11 cellular contexts compared by ENCODE assay signal in genomic region chr6:79431469-79431868, GRCh38.
DNase-seq lines count a peak whose midpoint lies in the region; FAIRE-seq and TF ChIP-seq lines count a peak whose summit lies in the region.
"Had no signal": no experiment of that assay in that cellular context is flagged by ENCODE, and none has a peak within 500 bp of the region (broad histone marks: within the 10 kb centered on the region; RNA-seq: fewer than 3 reads in every experiment).

No MANE protein-coding gene starts in this region.

- TF ChIP-seq POLR2A in GM12891 (IDR thresholded peaks at IDR 0.05; ENCODE audit: low read depth, low read length) = no peak

- H3K4me1 ChIP-seq in osteoblast (ENCODE audit: insufficient read depth, low read length) (no peaks in the 10 kb centered on the region), left ventricle myocardium inferior (no peaks in the 10 kb centered on the region)

- H3K27me3 ChIP-seq in GM06990 (replicated peaks; ENCODE audit: control insufficient read depth, insufficient read depth, low read length) = no peaks in the 10 kb centered on the region
- no peaks in the 10 kb centered on the region for H3K27me3 ChIP-seq in osteoblast (ENCODE audit: insufficient read depth, low read length)
- no peaks in the 10 kb centered on the region for H3K27me3 ChIP-seq in left ventricle myocardium inferior (ENCODE audit: low read depth)

- H3K4me3 Mint-ChIP-seq in endothelial cell (ENCODE audit: unreplicated experiment) = no peak overlapping the region

- H3K9me3 ChIP-seq in osteoblast (ENCODE audit: low read depth, low read length) (no peaks in the 10 kb centered on the region), left ventricle myocardium inferior (replicated peaks) (no peaks in the 10 kb centered on the region)

- no peaks in the 10 kb centered on the region for H3K36me3 Mint-ChIP-seq in endothelial cell (ENCODE audit: low read depth, unreplicated experiment)

- peaks cover 3% of the 10 kb centered on the region for H3K4me1 Mint-ChIP-seq in endothelial cell (ENCODE audit: unreplicated experiment)

- no peak overlapping the region for H2AFZ ChIP-seq in osteoblast (ENCODE audit: low read length)

- DNase-seq in GM06990 (ENCODE audit: extremely low read depth, insufficient read length) (no peak), LoVo (ENCODE audit: low spot score) (peak; percentile 61), endothelial cell (ENCODE audit: low spot score) (no peak), osteoblast (ENCODE audit: insufficient read length, low spot score, missing footprints) (no peak), left ventricle myocardium inferior (no peak), NCI-H1930 (lab: John Stamatoyannopoulos, UW) (no peak), anterior cingulate cortex (lab: John Stamatoyannopoulos, UW) (no peak), GM12891 (ENCODE audit: insufficient read length, low spot score) (no peak)
- DNase-seq: mesenchymal stem cell had no signal

- no peaks in the 10 kb centered on the region for H4K20me1 ChIP-seq in osteoblast (ENCODE audit: insufficient read depth, low read length)

- no peaks in the 10 kb centered on the region for H3K9me3 Mint-ChIP-seq in endothelial cell (ENCODE audit: unreplicated experiment)

- TF ChIP-seq CTCF in GM06990 (IDR thresholded peaks at IDR 0.05; ENCODE audit: insufficient read depth, low read length, poor library complexity, severe bottlenecking) (peak; percentile 18), endothelial cell (IDR thresholded peaks at IDR 0.05; ENCODE audit: unreplicated experiment) (peak; percentile 61), osteoblast (IDR thresholded peaks at IDR 0.05; ENCODE audit: extremely low read depth, low read depth, low read length) (peak; percentile 15), left ventricle myocardium inferior (IDR thresholded peaks at IDR 0.05; ENCODE audit: borderline replicate concordance) (no peak)

- FAIRE-seq in GM12891 (lab: Jason Lieb, UNC) = no peak
- FAIRE-seq: TTC549 had no signal

- no peak overlapping the region for H3K4me3 ChIP-seq in GM06990 (replicated peaks; ENCODE audit: low read depth, low read length)
- H3K4me3 ChIP-seq in osteoblast (ENCODE audit: insufficient read depth, low read length) = no peak overlapping the region
- no peak overlapping the region for H3K4me3 ChIP-seq in left ventricle myocardium inferior

- H3K27me3 Mint-ChIP-seq in endothelial cell (ENCODE audit: unreplicated experiment) = peaks cover 6% of the 10 kb centered on the region

- H3K27ac Mint-ChIP-seq in endothelial cell (ENCODE audit: unreplicated experiment) = no peak overlapping the region

- no peaks in the 10 kb centered on the region for H3K36me3 ChIP-seq in GM06990 (ENCODE audit: control insufficient read depth, insufficient read depth, low read length)
- H3K36me3 ChIP-seq in osteoblast (ENCODE audit: insufficient read depth, low read length) = no peaks in the 10 kb centered on the region
- no peaks in the 10 kb centered on the region for H3K36me3 ChIP-seq in left ventricle myocardium inferior

- no peak overlapping the region for H3K27ac ChIP-seq in osteoblast (ENCODE audit: low read depth, low read length)
- H3K27ac ChIP-seq in left ventricle myocardium inferior (replicated peaks) = no peak overlapping the region
- H3K27ac ChIP-seq: RWPE1 had no signal

- intact Hi-C loops in left ventricle myocardium inferior (cut with micrococcal nuclease) = no loop called here

- no peaks in the 10 kb centered on the region for H3K79me2 ChIP-seq in osteoblast (ENCODE audit: insufficient read depth, low read length)

- H3K4me2 ChIP-seq in osteoblast (ENCODE audit: insufficient read depth, low read length) = no peak overlapping the region

TF ChIP-seq in GM12891, 5 proteins besides CTCF, POLR2A, EP300 and RAD21:
- TF ChIP-seq PAX5 (IDR thresholded peaks at IDR 0.05; ENCODE audit: insufficient read depth, low read length, severe bottlenecking) (no peak), POLR2AphosphoS5 (IDR thresholded peaks at IDR 0.05; ENCODE audit: low read depth, low read length) (no peak), POU2F2 (IDR thresholded peaks at IDR 0.05; ENCODE audit: low read depth, low read length) (no peak), SPI1 (IDR thresholded peaks at IDR 0.05; ENCODE audit: low read depth, low read length) (no peak), TAF1 (IDR thresholded peaks at IDR 0.05; ENCODE audit: low read depth, low read length) (no peak)
